Comparison of ENCODE assay signal across 1 cellular context in genomic region chr14:22791302-22791701, GRCh38.
A peak's percentile ranks its signal among the peaks of the same experiment; 100 is the strongest.
TF ChIP-seq lines count a peak whose summit lies in the region.

No MANE protein-coding gene starts in this region.

TF ChIP-seq in GM12878, 131 proteins besides CTCF, POLR2A, EP300 and RAD21:
- no peak for TF ChIP-seq BRCA1 (IDR thresholded peaks at IDR 0.05; ENCODE audit: low read depth, low read length)
- peak; percentile 76 for TF ChIP-seq CREM (IDR thresholded peaks at IDR 0.05; ENCODE audit: low read depth)
- no peak for TF ChIP-seq HCFC1 (IDR thresholded peaks at IDR 0.05; ENCODE audit: low read length)
- TF ChIP-seq ATF3 (IDR thresholded peaks at IDR 0.05; ENCODE audit: borderline replicate concordance, extremely low read depth, low read depth, low read length), result no peak
- TF ChIP-seq HDGF (IDR thresholded peaks at IDR 0.05), result no peak
- no peak for TF ChIP-seq GABPA (IDR thresholded peaks at IDR 0.05; ENCODE audit: low read depth)
- TF ChIP-seq IKZF2 (IDR thresholded peaks at IDR 0.05), result 0 out of 4 replicates have a peak, but pooled peaks of 1 of the 2 experiments have one; percentile 18
- TF ChIP-seq CREB1 (IDR thresholded peaks at IDR 0.05; ENCODE audit: low read depth), result peak; percentile 76; the same call in 1 of the 2 replicates
- peak; percentile 82 for TF ChIP-seq ATF7 (IDR thresholded peaks at IDR 0.05; ENCODE audit: low read depth)
- TF ChIP-seq CHD1 (IDR thresholded peaks at IDR 0.05; ENCODE audit: low read depth, low read length), result no peak
- no peak for TF ChIP-seq NRF1 (conservative IDR thresholded peaks at IDR 0.05; ENCODE audit: low read depth, low read length)
- TF ChIP-seq IKZF1 (conservative IDR thresholded peaks at IDR 0.05), result peak; percentile 24; the same call in 1 of the 2 replicates
- TF ChIP-seq E4F1 (IDR thresholded peaks at IDR 0.05; ENCODE audit: borderline replicate concordance, partially characterized antibody), result no peak
- no peak for TF ChIP-seq FOXK2 (IDR thresholded peaks at IDR 0.05)
- TF ChIP-seq PRDM15 (CRISPR knock-in tag; IDR thresholded peaks at IDR 0.05), result no peak
- TF ChIP-seq CBX3 (IDR thresholded peaks at IDR 0.05; ENCODE audit: borderline replicate concordance, low read depth), result no peak
- 0 out of 2 replicates have a peak, but pooled peaks have one; percentile 25 for TF ChIP-seq NFIC (IDR thresholded peaks at IDR 0.05; ENCODE audit: low read depth, low read length)
- TF ChIP-seq USF2 (IDR thresholded peaks at IDR 0.05; ENCODE audit: borderline replicate concordance, low read depth, low read length), result peak; percentile 15; the same call in 1 of the 2 replicates
- no peak for TF ChIP-seq POU2F2 (IDR thresholded peaks at IDR 0.05; ENCODE audit: borderline replicate concordance, low read depth, low read length)
- peak; percentile 78 for TF ChIP-seq PKNOX1 (IDR thresholded peaks at IDR 0.05)
- TF ChIP-seq BCL3 (IDR thresholded peaks at IDR 0.05; ENCODE audit: borderline replicate concordance, insufficient read depth, low read depth, low read length, poor library complexity, severe bottlenecking), result peak; percentile 82
- TF ChIP-seq ZNF274 (IDR thresholded peaks at IDR 0.05; ENCODE audit: insufficient read depth, insufficient read length), result no peak
- TF ChIP-seq SUZ12 (IDR thresholded peaks at IDR 0.05; ENCODE audit: unreplicated experiment), result no peak
- no peak for TF ChIP-seq PML (IDR thresholded peaks at IDR 0.05; ENCODE audit: low read length)
- no peak for TF ChIP-seq STAT1 (conservative IDR thresholded peaks at IDR 0.05)
- TF ChIP-seq TAF1 (IDR thresholded peaks at IDR 0.05; ENCODE audit: borderline replicate concordance, low read depth, low read length), result no peak
- TF ChIP-seq POLR2AphosphoS5 (IDR thresholded peaks at IDR 0.05; ENCODE audit: low read length), result no peak
- TF ChIP-seq TCF3 (IDR thresholded peaks at IDR 0.05; ENCODE audit: borderline replicate concordance, insufficient read depth, low read depth, low read length), result no peak
- no peak for TF ChIP-seq ZNF24 (IDR thresholded peaks at IDR 0.05)
- no peak for TF ChIP-seq NR2F1 (conservative IDR thresholded peaks at IDR 0.05)
- peak; percentile 34; the same call in 1 of the 2 replicates for TF ChIP-seq EED (IDR thresholded peaks at IDR 0.05; ENCODE audit: low read depth)
- peak; percentile 45 for TF ChIP-seq PBX3 (IDR thresholded peaks at IDR 0.05; ENCODE audit: insufficient replicate concordance, low read depth, low read length)
- no peak for TF ChIP-seq CHD4 (IDR thresholded peaks at IDR 0.05)
